Comparison of ENCODE assay signal across 8 cellular contexts in the genomic region with DNA sequence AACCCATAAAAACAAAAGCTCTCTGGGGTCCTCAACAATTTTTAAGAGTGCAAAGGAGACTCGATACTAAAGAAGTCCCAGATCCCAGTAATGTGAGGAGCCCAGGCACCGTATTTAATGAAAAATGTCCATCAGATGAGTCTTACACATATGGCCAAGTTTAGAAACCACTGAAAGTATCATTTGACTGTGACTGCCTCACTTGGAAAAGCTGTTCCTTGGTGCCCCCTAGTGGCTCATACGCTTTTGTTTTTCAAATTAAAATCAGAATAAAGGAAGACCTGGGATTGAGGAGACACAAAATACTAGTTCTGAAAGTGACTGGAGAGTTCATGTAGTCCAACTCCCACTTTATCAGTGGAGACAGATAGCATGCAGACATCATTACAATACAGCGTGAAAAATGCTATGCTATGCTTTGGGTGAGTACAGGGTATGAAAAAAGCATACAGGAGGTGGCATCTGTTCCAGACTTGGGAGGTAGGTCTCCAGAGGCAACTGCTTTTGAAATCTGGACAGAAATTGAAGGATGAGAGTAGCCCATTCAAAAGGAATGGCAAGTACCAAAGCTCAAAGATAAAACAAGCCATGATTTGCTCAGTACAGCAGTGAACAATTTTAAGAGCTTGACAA. TPM values are rescaled to one million over a fixed set of nuclear protein-coding genes. Genes with fewer than 3 reads are reported as not detected.
A peak's percentile ranks its signal among the peaks of the same experiment; 100 is the strongest.
DNase-seq lines count a peak whose midpoint lies in the region; ATAC-seq lines count a peak whose summit lies in the region.

No MANE protein-coding gene starts in this region.

- no peak overlapping the region for H2BK5ac ChIP-seq in mesenchymal stem cell (ENCODE audit: low read depth, low read length, poor library complexity, severe bottlenecking)

- H3K9ac ChIP-seq in mesenchymal stem cell (ENCODE audit: low read length), result peak overlapping the region; percentile 40

- no peak overlapping the region for H3K23ac ChIP-seq in mesenchymal stem cell (ENCODE audit: low read length in 2 of 2)

- H2BK12ac ChIP-seq in mesenchymal stem cell (ENCODE audit: low read length in 2 of 2), result no peak overlapping the region

- H3K79me1 ChIP-seq in mesenchymal stem cell (replicated peaks; ENCODE audit: low read length, poor library complexity, severe bottlenecking), result peaks cover 3% of the 10 kb centered on the region

- H3K4me2 ChIP-seq in mesenchymal stem cell (ENCODE audit: low read length, poor library complexity, severe bottlenecking), result no peak overlapping the region

- peaks cover 2% of the 10 kb centered on the region for H3K4me1 ChIP-seq in mesenchymal stem cell (ENCODE audit: control insufficient read depth, insufficient read depth, low read depth, low read length)

- H3K27ac ChIP-seq in mesenchymal stem cell (ENCODE audit: low read length, poor library complexity, severe bottlenecking), result no peak overlapping the region

- DNase-seq in COR-L47 (lab: John Stamatoyannopoulos, UW) (peak; percentile 55), NCI-H510A (lab: John Stamatoyannopoulos, UW) (peak; percentile 9), dermis blood vessel endothelial cell (peak; percentile 90), mesenchymal stem cell (peak; percentile 80)
- peak; percentile 39 to 62 for DNase-seq in activated CD4-positive, alpha-beta T cell treated with anti-CD3 and anti-CD28 coated beads for 4 hours
- peak; percentile 20 to 25 for DNase-seq in stimulated activated CD8-positive, alpha-beta memory T cell treated with anti-CD3 and anti-CD28 coated beads, Interleukin-2, amount 100 ng/mL, for 48 hours (ENCODE audit: low read depth in 2 of 2)

- H2AFZ ChIP-seq in mesenchymal stem cell (ENCODE audit: low read depth, low read length), result no peak overlapping the region

- no peak overlapping the region for H3K18ac ChIP-seq in mesenchymal stem cell (ENCODE audit: low read depth in 1 of 2, low read length in 2 of 2)

- no peak overlapping the region for H4K8ac ChIP-seq in mesenchymal stem cell (ENCODE audit: low read length)

- no peak overlapping the region for H3K14ac ChIP-seq in mesenchymal stem cell (ENCODE audit: low read length in 2 of 2)

- WGBS in mesenchymal stem cell, result 27% methylated on average over 4 of the region's 4 CpGs

- H3K4ac ChIP-seq in mesenchymal stem cell (ENCODE audit: low read depth in 1 of 2, low read length in 2 of 2), result no peak overlapping the region

- no peak overlapping the region for H2BK120ac ChIP-seq in mesenchymal stem cell (ENCODE audit: low read depth, low read length)

- H2AK5ac ChIP-seq in mesenchymal stem cell (ENCODE audit: low read length, severe bottlenecking), result no peak overlapping the region

- H3K9me3 ChIP-seq in mesenchymal stem cell (ENCODE audit: control insufficient read depth, low read length), result no peaks in the 10 kb centered on the region

- no peak overlapping the region for H3K4me3 ChIP-seq in mesenchymal stem cell (ENCODE audit: insufficient read depth in 1 of 2, low read depth in 1 of 2, low read length in 2 of 2)

- H4K91ac ChIP-seq in mesenchymal stem cell (ENCODE audit: low read length), result no peak overlapping the region

- H3K27me3 ChIP-seq in mesenchymal stem cell (ENCODE audit: control insufficient read depth in 1 of 2, insufficient read depth in 1 of 2, low read length in 2 of 2), result no peaks in the 10 kb centered on the region

- ATAC-seq in GM19395 (IDR thresholded peaks at IDR 0.05; ENCODE audit: unreplicated experiment) (peak; percentile 92), HG03469 (IDR thresholded peaks at IDR 0.05; ENCODE audit: unreplicated experiment) (peak; percentile 87)

- peaks cover 0 to 48% of the 10 kb centered on the region in 2 experiments for H3K36me3 ChIP-seq in mesenchymal stem cell (ENCODE audit: control insufficient read depth in 1 of 2, insufficient read depth in 2 of 2, low read depth in 1 of 2, low read length in 2 of 2)

- no peak overlapping the region for H2BK15ac ChIP-seq in mesenchymal stem cell (ENCODE audit: low read depth, poor library complexity, severe bottlenecking)

RNA-seq across cellular contexts. Expression of a gene that starts 33.8 kb away (rescaled TPM):
- total RNA-seq in dermis blood vessel endothelial cell, result 19.9 and 26.1 TPM in 2 replicates
- polyA plus RNA-seq in mesenchymal stem cell (2013, experiment 1 of 2), result 8.9 TPM
- polyA plus RNA-seq in mesenchymal stem cell (2013, experiment 2 of 2), result 9.1 TPM

RNA-seq across cellular contexts. Expression of a gene that starts 33.9 kb away (rescaled TPM):
- 25.5 and 29.9 TPM in 2 replicates for total RNA-seq in dermis blood vessel endothelial cell
- polyA plus RNA-seq in mesenchymal stem cell (2013, experiment 1 of 2), result 8.0 TPM
- 6.6 TPM for polyA plus RNA-seq in mesenchymal stem cell (2013, experiment 2 of 2)

Comparison
In these comparisons a context has a peak if more than half of its experiments do, and no peak if none do; other contexts are left out.
1. DNase-seq: peak in every context shown above with its lines; median percentile 90 in dermis blood vessel endothelial cell; 80 in mesenchymal stem cell; 55 in COR-L47; 50 in activated CD4-positive, alpha-beta T cell treated with anti-CD3 and anti-CD28 coated beads for 4 hours; 22 in stimulated activated CD8-positive, alpha-beta memory T cell treated with anti-CD3 and anti-CD28 coated beads, Interleukin-2, amount 100 ng/mL, for 48 hours; 9 in NCI-H510A.